In genomic region chr1:9174762-9175161, GRCh38 we compare ENCODE assay signal across 37 cellular contexts.
"Had no signal": no experiment of that assay in that cellular context is flagged by ENCODE, and none has a peak within 500 bp of the region (broad histone marks: within the 10 kb centered on the region; RNA-seq: fewer than 3 reads in every experiment).

No MANE protein-coding gene starts in this region.

- H3K36me3 Mint-ChIP-seq: activated naive CD4-positive, alpha-beta T cell treated with anti-CD3 and anti-CD28 coated beads, Interleukin-2, amount 50 U/mL, for 24 hours had no signal

- DNase-seq: activated B cell treated with CpG ODN at 0.5 μM for 24 hours; activated CD4-positive, alpha-beta memory T cell treated with anti-CD3 and anti-CD28 coated beads, Interleukin-2, amount 10 ng/mL, durations not matched to agents 7 days and 5 days; activated CD4-positive, alpha-beta T cell treated with anti-CD3 and anti-CD28 coated beads for 1 hour; activated CD4-positive, alpha-beta T cell treated with anti-CD3 and anti-CD28 coated beads for 36 hours; activated CD4-positive, alpha-beta T cell treated with anti-CD3 and anti-CD28 coated beads for 48 hours; activated CD4-positive, alpha-beta T cell treated with anti-CD3 and anti-CD28 coated beads, Interleukin-2, amount 10 ng/mL, durations not matched to agents 7 days and 5 days; activated CD4-positive, alpha-beta T cell treated with anti-CD3 and anti-CD28 coated beads, Interleukin-2, amount 50 U/mL, for 48 hours; activated CD8-positive, alpha-beta memory T cell treated with anti-CD3 and anti-CD28 coated beads for 24 hours; activated CD8-positive, alpha-beta memory T cell treated with anti-CD3 and anti-CD28 coated beads, Interleukin-2, amount 10 ng/mL, durations not matched to agents 7 days and 5 days; activated CD8-positive, alpha-beta memory T cell treated with anti-CD3 and anti-CD28 coated beads, Interleukin-2, amount 50 U/mL, for 48 hours; activated CD8-positive, alpha-beta T cell treated with anti-CD3 and anti-CD28 coated beads, Interleukin-2, amount 10 ng/mL, durations not matched to agents 7 days and 5 days; activated effector memory CD4-positive, alpha-beta T cell treated with Interleukin-2 at 50 U/mL for 16 hours; activated gamma-delta T cell; activated naive CD4-positive, alpha-beta T cell treated with anti-CD3 and anti-CD28 coated beads, Interleukin-2, amount 10 ng/mL, durations not matched to agents 7 days and 5 days; activated naive CD4-positive, alpha-beta T cell treated with Interleukin-2 at 50 U/mL for 16 hours; activated naive CD8-positive, alpha-beta T cell treated with anti-CD3 and anti-CD28 coated beads, Interleukin-2, amount 10 ng/mL, durations not matched to agents 7 days and 5 days; activated naive CD8-positive, alpha-beta T cell treated with anti-CD3 and anti-CD28 coated beads, Interleukin-2, amount 50 U/mL, for 24 hours; activated T-cell treated with anti-CD3 and anti-CD28 coated beads, Interleukin-2, amount 50 U/mL, for 24 hours; activated T-cell treated with anti-CD3 and anti-CD28 coated beads, Interleukin-2, amount 50 U/mL, for 48 hours; amygdala; anterior cingulate cortex; caudate nucleus; cerebellar nuclear complex; T-helper 2 cell; T-helper 9 cell had no signal

- H3K9me3 Mint-ChIP-seq: activated B cell treated with CpG ODN at 0.5 μM for 24 hours; activated CD4-positive, alpha-beta memory T cell treated with anti-CD3 and anti-CD28 coated beads, Interleukin-2, amount 10 ng/mL, durations not matched to agents 7 days and 5 days; activated CD4-positive, alpha-beta T cell treated with anti-CD3 and anti-CD28 coated beads, Interleukin-2, amount 10 ng/mL, durations not matched to agents 7 days and 5 days; activated naive CD4-positive, alpha-beta T cell treated with anti-CD3 and anti-CD28 coated beads, Interleukin-2, amount 10 ng/mL, durations not matched to agents 7 days and 5 days; activated naive CD4-positive, alpha-beta T cell treated with anti-CD3 and anti-CD28 coated beads, Interleukin-2, amount 50 U/mL, for 24 hours; activated naive CD8-positive, alpha-beta T cell treated with anti-CD3 and anti-CD28 coated beads, Interleukin-2, amount 10 ng/mL, durations not matched to agents 7 days and 5 days; activated naive CD8-positive, alpha-beta T cell treated with anti-CD3 and anti-CD28 coated beads, Interleukin-2, amount 50 U/mL, for 24 hours; activated T-cell treated with anti-CD3 and anti-CD28 coated beads, Interleukin-2, amount 50 U/mL, for 24 hours; activated T-helper 2 cell treated with anti-CD3 and anti-CD28 coated beads, Interferon-gamma antibody, Interleukin-2, Interleukin-4, amounts not matched to agents 10 μg/mL and 5 μg/mL and 100 μg/mL, durations not matched to agents 14 hours and 24 hours and 36 hours; central memory CD8-positive, alpha-beta T cell; T-helper 1 cell treated with Interleukin-12 subunit alpha and Interleukin-12 subunit beta and Interleukin-4 antibody, amounts not matched to agents 30 μg/mL and 1 μg/mL, for 36 hours; T-helper 2 cell treated with Interferon-gamma antibody and Interleukin-4, amounts not matched to agents 5 μg/mL and 100 μg/mL, for 36 hours had no signal

- FAIRE-seq: TTC549 had no signal

- H3K27ac ChIP-seq: cardiac muscle cell, VCaP had no signal

- H3K27me3 Mint-ChIP-seq: activated CD4-positive, alpha-beta memory T cell treated with anti-CD3 and anti-CD28 coated beads, Interleukin-2, amount 10 ng/mL, durations not matched to agents 7 days and 5 days; activated CD8-positive, alpha-beta memory T cell treated with anti-CD3 and anti-CD28 coated beads, Interleukin-2, amount 10 ng/mL, durations not matched to agents 7 days and 5 days; activated naive CD4-positive, alpha-beta T cell treated with anti-CD3 and anti-CD28 coated beads, Interleukin-2, amount 10 ng/mL, durations not matched to agents 7 days and 5 days; activated naive CD8-positive, alpha-beta T cell treated with anti-CD3 and anti-CD28 coated beads, Interleukin-2, amount 10 ng/mL, durations not matched to agents 7 days and 5 days had no signal

- H3K9me3 ChIP-seq: ascending aorta had no signal

- ATAC-seq: activated CD4-positive, alpha-beta T cell treated with anti-CD3 and anti-CD28 coated beads for 36 hours; activated CD4-positive, CD25-positive, alpha-beta regulatory T cell treated with anti-CD3 and anti-CD28 coated beads, Interleukin-2, amount 50 U/mL, for 24 hours; activated CD8-positive, alpha-beta memory T cell treated with anti-CD3 and anti-CD28 coated beads, Interleukin-2, amount 10 ng/mL, durations not matched to agents 7 days and 5 days; activated CD8-positive, alpha-beta T cell treated with anti-CD3 and anti-CD28 coated beads, Interleukin-2, amount 10 ng/mL, durations not matched to agents 7 days and 5 days; activated naive CD8-positive, alpha-beta T cell treated with anti-CD3 and anti-CD28 coated beads, Interleukin-2, amount 50 U/mL, for 24 hours had no signal

- H3K36me3 ChIP-seq: cardiac muscle cell had no signal

- H3K27me3 ChIP-seq: ascending aorta, cardiac muscle cell had no signal

- H3K4me3 Mint-ChIP-seq: activated B cell treated with CpG ODN at 0.5 μM for 24 hours; activated CD4-positive, alpha-beta memory T cell treated with anti-CD3 and anti-CD28 coated beads, Interleukin-2, amount 10 ng/mL, durations not matched to agents 7 days and 5 days; activated CD4-positive, alpha-beta T cell treated with anti-CD3 and anti-CD28 coated beads for 36 hours; activated CD4-positive, alpha-beta T cell treated with anti-CD3 and anti-CD28 coated beads, Interleukin-2, amount 10 ng/mL, durations not matched to agents 7 days and 5 days; activated CD8-positive, alpha-beta memory T cell treated with anti-CD3 and anti-CD28 coated beads, Interleukin-2, amount 10 ng/mL, durations not matched to agents 7 days and 5 days; activated CD8-positive, alpha-beta T cell treated with anti-CD3 and anti-CD28 coated beads, Interleukin-2, amount 10 ng/mL, durations not matched to agents 7 days and 5 days; activated naive CD4-positive, alpha-beta T cell treated with anti-CD3 and anti-CD28 coated beads, Interleukin-2, amount 10 ng/mL, durations not matched to agents 7 days and 5 days; activated naive CD4-positive, alpha-beta T cell treated with anti-CD3 and anti-CD28 coated beads, Interleukin-2, amount 50 U/mL, for 24 hours; activated naive CD8-positive, alpha-beta T cell; activated naive CD8-positive, alpha-beta T cell treated with anti-CD3 and anti-CD28 coated beads, Interleukin-2, amount 10 ng/mL, durations not matched to agents 7 days and 5 days; activated naive CD8-positive, alpha-beta T cell treated with anti-CD3 and anti-CD28 coated beads, Interleukin-2, amount 50 U/mL, for 24 hours; activated T-cell treated with anti-CD3 and anti-CD28 coated beads, Interleukin-2, amount 50 U/mL, for 24 hours; central memory CD8-positive, alpha-beta T cell; T-helper 1 cell treated with Interleukin-12 subunit alpha and Interleukin-12 subunit beta and Interleukin-4 antibody, amounts not matched to agents 30 μg/mL and 1 μg/mL, for 36 hours; T-helper 2 cell treated with Interferon-gamma antibody and Interleukin-4, amounts not matched to agents 5 μg/mL and 100 μg/mL, for 36 hours had no signal

- H3K4me1 Mint-ChIP-seq: activated CD4-positive, alpha-beta T cell treated with anti-CD3 and anti-CD28 coated beads for 36 hours; activated naive CD4-positive, alpha-beta T cell treated with anti-CD3 and anti-CD28 coated beads, Interleukin-2, amount 50 U/mL, for 24 hours; activated naive CD8-positive, alpha-beta T cell treated with anti-CD3 and anti-CD28 coated beads, Interleukin-2, amount 50 U/mL, for 24 hours; central memory CD8-positive, alpha-beta T cell had no signal

- H3K4me3 ChIP-seq: ascending aorta, cardiac muscle cell had no signal

- H3K27ac Mint-ChIP-seq: activated B cell treated with CpG ODN at 0.5 μM for 24 hours; activated CD4-positive, alpha-beta memory T cell treated with anti-CD3 and anti-CD28 coated beads, Interleukin-2, amount 10 ng/mL, durations not matched to agents 7 days and 5 days; activated CD4-positive, alpha-beta T cell treated with anti-CD3 and anti-CD28 coated beads for 36 hours; activated CD8-positive, alpha-beta memory T cell treated with anti-CD3 and anti-CD28 coated beads, Interleukin-2, amount 10 ng/mL, durations not matched to agents 7 days and 5 days; activated CD8-positive, alpha-beta T cell treated with anti-CD3 and anti-CD28 coated beads, Interleukin-2, amount 10 ng/mL, durations not matched to agents 7 days and 5 days; activated naive CD4-positive, alpha-beta T cell treated with anti-CD3 and anti-CD28 coated beads, Interleukin-2, amount 10 ng/mL, durations not matched to agents 7 days and 5 days; activated naive CD4-positive, alpha-beta T cell treated with anti-CD3 and anti-CD28 coated beads, Interleukin-2, amount 50 U/mL, for 24 hours; activated naive CD8-positive, alpha-beta T cell; activated naive CD8-positive, alpha-beta T cell treated with anti-CD3 and anti-CD28 coated beads, Interleukin-2, amount 10 ng/mL, durations not matched to agents 7 days and 5 days; activated naive CD8-positive, alpha-beta T cell treated with anti-CD3 and anti-CD28 coated beads, Interleukin-2, amount 50 U/mL, for 24 hours; activated T-cell treated with anti-CD3 and anti-CD28 coated beads, Interleukin-2, amount 50 U/mL, for 24 hours; activated T-helper 2 cell treated with anti-CD3 and anti-CD28 coated beads, Interferon-gamma antibody, Interleukin-2, Interleukin-4, amounts not matched to agents 10 μg/mL and 5 μg/mL and 100 μg/mL, durations not matched to agents 14 hours and 24 hours and 36 hours; brain; T-helper 1 cell treated with Interleukin-12 subunit alpha and Interleukin-12 subunit beta and Interleukin-4 antibody, amounts not matched to agents 30 μg/mL and 1 μg/mL, for 36 hours; T-helper 2 cell treated with Interferon-gamma antibody and Interleukin-4, amounts not matched to agents 5 μg/mL and 100 μg/mL, for 36 hours had no signal
